Comparison of ENCODE assay signal across 13 cellular contexts in genomic region chr12:80040075-80040738, GRCh38. TPM values are rescaled to one million over a fixed set of nuclear protein-coding genes. Genes with fewer than 3 reads are reported as not detected.
A peak's percentile ranks its signal among the peaks of the same experiment; 100 is the strongest.
DNase-seq lines count a peak whose midpoint lies in the region; ATAC-seq and TF ChIP-seq lines count a peak whose summit lies in the region.
"Had no signal": no experiment of that assay in that cellular context is flagged by ENCODE, and none has a peak within 500 bp of the region (broad histone marks: within the 10 kb centered on the region; RNA-seq: fewer than 3 reads in every experiment).

No MANE protein-coding gene starts in this region.

- H3K27ac Mint-ChIP-seq in activated CD8-positive, alpha-beta T cell treated with anti-CD3 and anti-CD28 coated beads for 36 hours, result no peak overlapping the region
- no peak overlapping the region for H3K27ac Mint-ChIP-seq in activated CD8-positive, alpha-beta T cell treated with anti-CD3 and anti-CD28 coated beads, Interleukin-2, amount 10 ng/mL, durations not matched to agents 7 days and 5 days
- H3K27ac Mint-ChIP-seq in stimulated activated effector memory CD8-positive, alpha-beta T cell treated with anti-CD3 and anti-CD28 coated beads, Interleukin-12 subunit alpha, Interleukin-12 subunit beta, amount 100 ng/mL, for 72 hours, result no peak overlapping the region
- no peak overlapping the region for H3K27ac Mint-ChIP-seq in stimulated activated memory B cell treated with anti-CD40 and anti-IgM and Interleukin-4, amounts not matched to agents 10 μg/mL and 1 μg/mL and 100 μg/mL, for 72 hours

- H3K27ac ChIP-seq in brain microvascular endothelial cell, result no peak overlapping the region
- no peak overlapping the region for H3K27ac ChIP-seq in prostate gland
- H3K27ac ChIP-seq: body of pancreas, HL-60 had no signal

- CTCF ChIA-PET in activated CD8-positive, alpha-beta T cell treated with anti-CD3 and anti-CD28 coated beads for 36 hours (lab: Charles Lee), result interaction anchor here (0.9 kb wide), 1 partner anchor 24 kb away, joined by 3 read pairs; no protein-coding TSS in a partner anchor
- CTCF ChIA-PET in activated CD8-positive, alpha-beta T cell treated with anti-CD3 and anti-CD28 coated beads, Interleukin-2, amount 10 ng/mL, durations not matched to agents 7 days and 5 days (lab: Charles Lee), result no interaction called here

- H3K27me3 ChIP-seq in brain microvascular endothelial cell (replicated peaks), result no peaks in the 10 kb centered on the region
- H3K27me3 ChIP-seq in prostate gland (replicated peaks; ENCODE audit: insufficient read depth), result no peaks in the 10 kb centered on the region
- H3K27me3 ChIP-seq: body of pancreas had no signal

- peak; percentile 4 for DNase-seq in activated CD8-positive, alpha-beta T cell treated with anti-CD3 and anti-CD28 coated beads for 36 hours
- DNase-seq in activated CD8-positive, alpha-beta T cell treated with anti-CD3 and anti-CD28 coated beads, Interleukin-2, amount 10 ng/mL, durations not matched to agents 7 days and 5 days, result no peak
- DNase-seq in MV-4-11 (lab: John Stamatoyannopoulos, UW) (peak; percentile 65), brain microvascular endothelial cell (peak; percentile 67), prostate gland (ENCODE audit: low spot score) (no peak)
- DNase-seq in stimulated activated effector memory CD8-positive, alpha-beta T cell treated with anti-CD3 and anti-CD28 coated beads, Interleukin-12 subunit alpha, Interleukin-12 subunit beta, amount 100 ng/mL, for 72 hours (ENCODE audit: low spot score in 2 of 2), result peak in 1 of 2 donors; percentile 56
- DNase-seq: body of pancreas; effector memory CD4-positive, alpha-beta T cell; foreskin melanocyte had no signal

- H3K9me3 Mint-ChIP-seq in activated CD8-positive, alpha-beta T cell treated with anti-CD3 and anti-CD28 coated beads for 36 hours, result no peaks in the 10 kb centered on the region
- no peaks in the 10 kb centered on the region for H3K9me3 Mint-ChIP-seq in activated CD8-positive, alpha-beta T cell treated with anti-CD3 and anti-CD28 coated beads, Interleukin-2, amount 10 ng/mL, durations not matched to agents 7 days and 5 days (ENCODE audit: insufficient read depth)
- peaks cover 3% of the 10 kb centered on the region for H3K9me3 Mint-ChIP-seq in stimulated activated effector memory CD8-positive, alpha-beta T cell treated with anti-CD3 and anti-CD28 coated beads, Interleukin-12 subunit alpha, Interleukin-12 subunit beta, amount 100 ng/mL, for 72 hours
- H3K9me3 Mint-ChIP-seq in stimulated activated memory B cell treated with anti-CD40 and anti-IgM and Interleukin-4, amounts not matched to agents 10 μg/mL and 1 μg/mL and 100 μg/mL, for 72 hours, result no peaks in the 10 kb centered on the region

- ATAC-seq in activated CD8-positive, alpha-beta T cell treated with anti-CD3 and anti-CD28 coated beads for 36 hours, result no peak
- ATAC-seq in activated CD8-positive, alpha-beta T cell treated with anti-CD3 and anti-CD28 coated beads, Interleukin-2, amount 10 ng/mL, durations not matched to agents 7 days and 5 days, result no peak
- peak; percentile 78 for ATAC-seq in stimulated activated effector memory CD8-positive, alpha-beta T cell treated with anti-CD3 and anti-CD28 coated beads, Interleukin-12 subunit alpha, Interleukin-12 subunit beta, amount 100 ng/mL, for 72 hours
- ATAC-seq in stimulated activated memory B cell treated with anti-CD40 and anti-IgM and Interleukin-4, amounts not matched to agents 10 μg/mL and 1 μg/mL and 100 μg/mL, for 72 hours, result no peak
- no peak for ATAC-seq in GM19395 (IDR thresholded peaks at IDR 0.05; ENCODE audit: unreplicated experiment)
- ATAC-seq: body of pancreas had no signal

- H3K4me1 ChIP-seq in prostate gland (replicated peaks), result no peaks in the 10 kb centered on the region
- H3K4me1 ChIP-seq: body of pancreas had no signal

- H3K4me3 ChIP-seq in brain microvascular endothelial cell (ENCODE audit: low read depth, low read length) (no peak overlapping the region), prostate gland (no peak overlapping the region)
- H3K4me3 ChIP-seq: body of pancreas had no signal

- TF ChIP-seq POLR2A in prostate gland (IDR thresholded peaks at IDR 0.05), result no peak

- no peak for TF ChIP-seq CTCF in activated CD8-positive, alpha-beta T cell treated with anti-CD3 and anti-CD28 coated beads for 36 hours (IDR thresholded peaks at IDR 0.05)
- no peak for TF ChIP-seq CTCF in brain microvascular endothelial cell (IDR thresholded peaks at IDR 0.05; ENCODE audit: low read depth, low read length, missing control alignments)
- TF ChIP-seq CTCF in prostate gland (IDR thresholded peaks at IDR 0.05), result no peak

- intact Hi-C loops in activated CD8-positive, alpha-beta T cell treated with anti-CD3 and anti-CD28 coated beads for 36 hours (cut with micrococcal nuclease), result no loop called here
- intact Hi-C loops in prostate gland (cut with DNase I), result no loop called here

- peaks cover 4% of the 10 kb centered on the region for H3K27me3 Mint-ChIP-seq in activated CD8-positive, alpha-beta T cell treated with anti-CD3 and anti-CD28 coated beads for 36 hours
- no peaks in the 10 kb centered on the region for H3K27me3 Mint-ChIP-seq in activated CD8-positive, alpha-beta T cell treated with anti-CD3 and anti-CD28 coated beads, Interleukin-2, amount 10 ng/mL, durations not matched to agents 7 days and 5 days (ENCODE audit: low read depth)
- H3K27me3 Mint-ChIP-seq in stimulated activated memory B cell treated with anti-CD40 and anti-IgM and Interleukin-4, amounts not matched to agents 10 μg/mL and 1 μg/mL and 100 μg/mL, for 72 hours, result peaks cover 5% of the 10 kb centered on the region

- H3K36me3 ChIP-seq in brain microvascular endothelial cell (replicated peaks), result no peaks in the 10 kb centered on the region
- no peaks in the 10 kb centered on the region for H3K36me3 ChIP-seq in prostate gland

- POLR2A ChIA-PET in activated CD8-positive, alpha-beta T cell treated with anti-CD3 and anti-CD28 coated beads for 36 hours (lab: Charles Lee), result no interaction called here
- POLR2A ChIA-PET in activated CD8-positive, alpha-beta T cell treated with anti-CD3 and anti-CD28 coated beads, Interleukin-2, amount 10 ng/mL, durations not matched to agents 7 days and 5 days (lab: Charles Lee), result no interaction called here

- peaks cover 5% of the 10 kb centered on the region for H3K4me1 Mint-ChIP-seq in activated CD8-positive, alpha-beta T cell treated with anti-CD3 and anti-CD28 coated beads for 36 hours (ENCODE audit: low read depth)
- no peaks in the 10 kb centered on the region for H3K4me1 Mint-ChIP-seq in activated CD8-positive, alpha-beta T cell treated with anti-CD3 and anti-CD28 coated beads, Interleukin-2, amount 10 ng/mL, durations not matched to agents 7 days and 5 days (ENCODE audit: low read depth)
- H3K4me1 Mint-ChIP-seq in stimulated activated effector memory CD8-positive, alpha-beta T cell treated with anti-CD3 and anti-CD28 coated beads, Interleukin-12 subunit alpha, Interleukin-12 subunit beta, amount 100 ng/mL, for 72 hours, result peaks cover 10% of the 10 kb centered on the region
- no peaks in the 10 kb centered on the region for H3K4me1 Mint-ChIP-seq in stimulated activated memory B cell treated with anti-CD40 and anti-IgM and Interleukin-4, amounts not matched to agents 10 μg/mL and 1 μg/mL and 100 μg/mL, for 72 hours

- 88% methylated on average over 8 of the region's 8 CpGs for WGBS in prostate gland

- H3K36me3 Mint-ChIP-seq in activated CD8-positive, alpha-beta T cell treated with anti-CD3 and anti-CD28 coated beads for 36 hours (ENCODE audit: low read depth), result no peaks in the 10 kb centered on the region
- no peaks in the 10 kb centered on the region for H3K36me3 Mint-ChIP-seq in activated CD8-positive, alpha-beta T cell treated with anti-CD3 and anti-CD28 coated beads, Interleukin-2, amount 10 ng/mL, durations not matched to agents 7 days and 5 days (ENCODE audit: low read depth)
- no peaks in the 10 kb centered on the region for H3K36me3 Mint-ChIP-seq in stimulated activated effector memory CD8-positive, alpha-beta T cell treated with anti-CD3 and anti-CD28 coated beads, Interleukin-12 subunit alpha, Interleukin-12 subunit beta, amount 100 ng/mL, for 72 hours
- H3K36me3 Mint-ChIP-seq in stimulated activated memory B cell treated with anti-CD40 and anti-IgM and Interleukin-4, amounts not matched to agents 10 μg/mL and 1 μg/mL and 100 μg/mL, for 72 hours, result no peaks in the 10 kb centered on the region

- H3K4me3 Mint-ChIP-seq in activated CD8-positive, alpha-beta T cell treated with anti-CD3 and anti-CD28 coated beads for 36 hours, result no peak overlapping the region
- H3K4me3 Mint-ChIP-seq in activated CD8-positive, alpha-beta T cell treated with anti-CD3 and anti-CD28 coated beads, Interleukin-2, amount 10 ng/mL, durations not matched to agents 7 days and 5 days, result no peak overlapping the region
- no peak overlapping the region for H3K4me3 Mint-ChIP-seq in stimulated activated effector memory CD8-positive, alpha-beta T cell treated with anti-CD3 and anti-CD28 coated beads, Interleukin-12 subunit alpha, Interleukin-12 subunit beta, amount 100 ng/mL, for 72 hours
- H3K4me3 Mint-ChIP-seq in stimulated activated memory B cell treated with anti-CD40 and anti-IgM and Interleukin-4, amounts not matched to agents 10 μg/mL and 1 μg/mL and 100 μg/mL, for 72 hours, result no peak overlapping the region

- in situ Hi-C loops in brain microvascular endothelial cell (cut with HindIII; ENCODE audit: low pct_ligation_motif_present, low sequenced_read_pairs), result no loop called here

- H3K9me3 ChIP-seq in prostate gland, result no peaks in the 10 kb centered on the region
- H3K9me3 ChIP-seq: body of pancreas had no signal

RNA-seq across cellular contexts. Expression of gene OTOGL, which starts 59.1 kb away (rescaled TPM):
- not detected for total RNA-seq in activated CD8-positive, alpha-beta T cell treated with anti-CD3 and anti-CD28 coated beads for 36 hours
- not detected for total RNA-seq in activated CD8-positive, alpha-beta T cell treated with anti-CD3 and anti-CD28 coated beads, Interleukin-2, amount 10 ng/mL, durations not matched to agents 7 days and 5 days
- under 1 TPM; 0.59 to 0.74 TPM for total RNA-seq in prostate gland
- total RNA-seq: mesenteric fat pad had no signal

Comparison
In these comparisons a context has a peak if more than half of its experiments do, and no peak if none do; other contexts are left out.
1. DNase-seq: peak in activated CD8-positive, alpha-beta T cell treated with anti-CD3 and anti-CD28 coated beads for 36 hours (single experiment), MV-4-11 (single experiment) and brain microvascular endothelial cell (single experiment); none in activated CD8-positive, alpha-beta T cell treated with anti-CD3 and anti-CD28 coated beads, Interleukin-2, amount 10 ng/mL, durations not matched to agents 7 days and 5 days (single experiment) and prostate gland (single experiment).